18 cellular contexts compared by ENCODE assay signal in the genomic region with DNA sequence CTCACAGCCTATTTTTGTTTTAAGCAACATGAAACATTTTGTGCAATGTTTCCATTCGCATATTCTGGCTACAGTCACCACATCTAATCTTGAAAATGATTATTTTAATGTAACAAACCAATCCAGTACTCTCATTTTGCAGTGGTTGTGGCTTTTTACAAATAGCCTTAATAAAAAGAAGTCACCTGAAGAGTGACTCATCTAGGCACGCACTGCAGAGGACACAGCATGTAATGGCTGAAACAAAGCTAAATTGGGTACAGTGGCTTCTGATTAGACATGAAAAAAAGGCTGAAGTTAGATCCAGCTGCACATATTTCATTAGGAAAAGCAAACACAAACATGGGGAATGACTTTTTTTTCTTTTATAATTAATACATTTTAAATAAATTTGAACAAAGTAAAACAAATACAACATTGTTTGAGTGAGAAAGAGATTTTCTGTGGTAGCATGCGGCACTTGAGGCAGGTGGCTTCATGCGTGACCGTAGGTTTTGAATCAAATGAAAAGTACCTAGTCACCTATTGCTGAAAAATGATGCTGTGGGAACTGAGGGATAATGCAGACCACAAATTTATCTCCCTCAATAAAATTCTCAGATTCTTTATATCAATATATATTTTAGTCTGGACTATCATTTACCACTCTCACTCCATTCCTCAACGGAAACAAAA.
DNase-seq lines count a peak whose midpoint lies in the region; ATAC-seq, FAIRE-seq and TF ChIP-seq lines count a peak whose summit lies in the region.
"Had no signal": no experiment of that assay in that cellular context is flagged by ENCODE, and none has a peak within 500 bp of the region (broad histone marks: within the 10 kb centered on the region; RNA-seq: fewer than 3 reads in every experiment).

No MANE protein-coding gene starts in this region.

- TF ChIP-seq CTCF in A549 (IDR thresholded peaks at IDR 0.05) (no peak), omental fat pad (IDR thresholded peaks at IDR 0.05) (no peak), type B pancreatic cell (conservative IDR thresholded peaks at IDR 0.05) (no peak)

- H3K9me3 Mint-ChIP-seq in type B pancreatic cell, result no peaks in the 10 kb centered on the region
- H3K9me3 Mint-ChIP-seq in activated T-cell treated with anti-CD3 and anti-CD28 coated beads, Interleukin-2, amount 50 U/mL, for 4 hours, result no peaks in the 10 kb centered on the region
- no peaks in the 10 kb centered on the region for H3K9me3 Mint-ChIP-seq in activated CD4-positive, alpha-beta T cell treated with anti-CD3 and anti-CD28 coated beads for 36 hours (ENCODE audit: low read depth)
- H3K9me3 Mint-ChIP-seq: activated naive CD4-positive, alpha-beta T cell treated with anti-CD3 and anti-CD28 coated beads, Interleukin-2, amount 50 U/mL, for 72 hours; endodermal cell had no signal

- no peak for TF ChIP-seq EP300 in A549 (IDR thresholded peaks at IDR 0.05)

- intact Hi-C loops in activated CD4-positive, alpha-beta T cell treated with anti-CD3 and anti-CD28 coated beads for 36 hours (cut with DNase I, micrococcal nuclease), result no loop called here

- no peaks in the 10 kb centered on the region for H3K4me1 ChIP-seq in A549
- H3K4me1 ChIP-seq: Caco-2, gastroesophageal sphincter, SJSA1 had no signal

- no peaks in the 10 kb centered on the region for H3K27me3 Mint-ChIP-seq in type B pancreatic cell
- H3K27me3 Mint-ChIP-seq in activated T-cell treated with anti-CD3 and anti-CD28 coated beads, Interleukin-2, amount 50 U/mL, for 4 hours (ENCODE audit: low read depth), result no peaks in the 10 kb centered on the region
- no peaks in the 10 kb centered on the region for H3K27me3 Mint-ChIP-seq in activated CD4-positive, alpha-beta T cell treated with anti-CD3 and anti-CD28 coated beads for 36 hours

- no peaks in the 10 kb centered on the region for H3K36me3 Mint-ChIP-seq in type B pancreatic cell
- no peaks in the 10 kb centered on the region for H3K36me3 Mint-ChIP-seq in activated T-cell treated with anti-CD3 and anti-CD28 coated beads, Interleukin-2, amount 50 U/mL, for 4 hours (ENCODE audit: insufficient read depth)
- no peaks in the 10 kb centered on the region for H3K36me3 Mint-ChIP-seq in activated CD4-positive, alpha-beta T cell treated with anti-CD3 and anti-CD28 coated beads for 36 hours (ENCODE audit: low read depth)
- H3K36me3 Mint-ChIP-seq: activated naive CD4-positive, alpha-beta T cell treated with anti-CD3 and anti-CD28 coated beads, Interleukin-2, amount 50 U/mL, for 72 hours had no signal

- H3K27ac Mint-ChIP-seq in type B pancreatic cell, result no peak overlapping the region
- H3K27ac Mint-ChIP-seq in activated CD4-positive, alpha-beta T cell treated with anti-CD3 and anti-CD28 coated beads for 36 hours, result no peak overlapping the region
- H3K27ac Mint-ChIP-seq: activated naive CD4-positive, alpha-beta T cell treated with anti-CD3 and anti-CD28 coated beads, Interleukin-2, amount 50 U/mL, for 72 hours; endodermal cell had no signal

- H3K4me3 Mint-ChIP-seq in type B pancreatic cell, result no peak overlapping the region
- H3K4me3 Mint-ChIP-seq in activated T-cell treated with anti-CD3 and anti-CD28 coated beads, Interleukin-2, amount 50 U/mL, for 4 hours, result no peak overlapping the region
- no peak overlapping the region for H3K4me3 Mint-ChIP-seq in activated CD4-positive, alpha-beta T cell treated with anti-CD3 and anti-CD28 coated beads for 36 hours
- H3K4me3 Mint-ChIP-seq: endodermal cell had no signal

- no peaks in the 10 kb centered on the region for H3K9me3 ChIP-seq in A549
- H3K9me3 ChIP-seq: Caco-2, gastroesophageal sphincter, SJSA1 had no signal

- FAIRE-seq in A549 (lab: Jason Lieb, UNC), result peak; percentile 77
- FAIRE-seq: TTC549 had no signal

- CTCF ChIA-PET in A549 (lab: Yijun Ruan, JAX), result no interaction called here
- CTCF ChIA-PET in activated CD4-positive, alpha-beta T cell treated with anti-CD3 and anti-CD28 coated beads for 36 hours (lab: Charles Lee), result interaction anchor here (1.0 kb wide), 1 partner anchor 9 kb away, joined by 3 read pairs; no protein-coding TSS in a partner anchor

- H3K4me2 ChIP-seq in A549, result no peak overlapping the region

- ATAC-seq in A549 (no peak), GM19395 (IDR thresholded peaks at IDR 0.05; ENCODE audit: unreplicated experiment) (peak; percentile 79), HG02678 (IDR thresholded peaks at IDR 0.05; ENCODE audit: unreplicated experiment) (peak; percentile 68), HG03439 (IDR thresholded peaks at IDR 0.05; ENCODE audit: unreplicated experiment) (peak; percentile 81), omental fat pad (ENCODE audit: low FRiP score) (no peak)
- ATAC-seq in activated T-cell treated with anti-CD3 and anti-CD28 coated beads, Interleukin-2, amount 50 U/mL, for 4 hours, result no peak
- no peak for ATAC-seq in activated CD4-positive, alpha-beta T cell treated with anti-CD3 and anti-CD28 coated beads for 36 hours
- ATAC-seq: activated naive CD4-positive, alpha-beta T cell treated with anti-CD3 and anti-CD28 coated beads, Interleukin-2, amount 50 U/mL, for 72 hours; gastroesophageal sphincter had no signal

- no peak overlapping the region for H3K27ac ChIP-seq in A549
- H3K27ac ChIP-seq: gastroesophageal sphincter, SJSA1 had no signal

- DNase-seq in A549 (ENCODE audit: low read depth in 1 of 2, low spot score in 1 of 2) (no peak), omental fat pad (ENCODE audit: low spot score) (no peak), type B pancreatic cell (ENCODE audit: extremely low spot score, unreplicated experiment) (no peak)
- no peak for DNase-seq in activated T-cell treated with anti-CD3 and anti-CD28 coated beads, Interleukin-2, amount 50 U/mL, for 4 hours
- no peak for DNase-seq in activated CD4-positive, alpha-beta T cell treated with anti-CD3 and anti-CD28 coated beads for 36 hours
- DNase-seq: Caco-2; endodermal cell; KG1; NCI-H2029; NK-92 treated with Interleukin-12 subunit alpha and Interleukin-12 subunit beta, amount 100 ng/mL, for 24 hours; stimulated activated CD4-positive, alpha-beta T cell treated with anti-CD3 and anti-CD28 coated beads, Interleukin-15, amount 100 ng/mL, for 24 hours had no signal

- TF ChIP-seq RAD21 in A549 (conservative IDR thresholded peaks at IDR 0.05 in 1 of 2, IDR thresholded peaks at IDR 0.05 in 1 of 2), result no peak

- WGBS in A549 (ENCODE audit: missing lambda C conversion rate), result 47% methylated on average over 6 of the region's 6 CpGs

- POLR2A ChIA-PET in A549 (lab: Yijun Ruan, JAX), result no interaction called here
- POLR2A ChIA-PET in activated CD4-positive, alpha-beta T cell treated with anti-CD3 and anti-CD28 coated beads for 36 hours (lab: Charles Lee), result no interaction called here

- no peak for TF ChIP-seq POLR2A in A549 (IDR thresholded peaks at IDR 0.05; ENCODE audit: low read length)

- H3K4me1 Mint-ChIP-seq in type B pancreatic cell (ENCODE audit: unreplicated experiment), result no peaks in the 10 kb centered on the region
- no peaks in the 10 kb centered on the region for H3K4me1 Mint-ChIP-seq in activated T-cell treated with anti-CD3 and anti-CD28 coated beads, Interleukin-2, amount 50 U/mL, for 4 hours (ENCODE audit: low read depth)
- no peaks in the 10 kb centered on the region for H3K4me1 Mint-ChIP-seq in activated CD4-positive, alpha-beta T cell treated with anti-CD3 and anti-CD28 coated beads for 36 hours

- no peak overlapping the region for H3K4me3 ChIP-seq in A549
- H3K4me3 ChIP-seq: gastroesophageal sphincter, SJSA1 had no signal

TF ChIP-seq in A549, 52 proteins besides CTCF, POLR2A, EP300 and RAD21:
- no peak for TF ChIP-seq EHMT2 (IDR thresholded peaks at IDR 0.05; ENCODE audit: low read depth)
- TF ChIP-seq, protein P1, sequence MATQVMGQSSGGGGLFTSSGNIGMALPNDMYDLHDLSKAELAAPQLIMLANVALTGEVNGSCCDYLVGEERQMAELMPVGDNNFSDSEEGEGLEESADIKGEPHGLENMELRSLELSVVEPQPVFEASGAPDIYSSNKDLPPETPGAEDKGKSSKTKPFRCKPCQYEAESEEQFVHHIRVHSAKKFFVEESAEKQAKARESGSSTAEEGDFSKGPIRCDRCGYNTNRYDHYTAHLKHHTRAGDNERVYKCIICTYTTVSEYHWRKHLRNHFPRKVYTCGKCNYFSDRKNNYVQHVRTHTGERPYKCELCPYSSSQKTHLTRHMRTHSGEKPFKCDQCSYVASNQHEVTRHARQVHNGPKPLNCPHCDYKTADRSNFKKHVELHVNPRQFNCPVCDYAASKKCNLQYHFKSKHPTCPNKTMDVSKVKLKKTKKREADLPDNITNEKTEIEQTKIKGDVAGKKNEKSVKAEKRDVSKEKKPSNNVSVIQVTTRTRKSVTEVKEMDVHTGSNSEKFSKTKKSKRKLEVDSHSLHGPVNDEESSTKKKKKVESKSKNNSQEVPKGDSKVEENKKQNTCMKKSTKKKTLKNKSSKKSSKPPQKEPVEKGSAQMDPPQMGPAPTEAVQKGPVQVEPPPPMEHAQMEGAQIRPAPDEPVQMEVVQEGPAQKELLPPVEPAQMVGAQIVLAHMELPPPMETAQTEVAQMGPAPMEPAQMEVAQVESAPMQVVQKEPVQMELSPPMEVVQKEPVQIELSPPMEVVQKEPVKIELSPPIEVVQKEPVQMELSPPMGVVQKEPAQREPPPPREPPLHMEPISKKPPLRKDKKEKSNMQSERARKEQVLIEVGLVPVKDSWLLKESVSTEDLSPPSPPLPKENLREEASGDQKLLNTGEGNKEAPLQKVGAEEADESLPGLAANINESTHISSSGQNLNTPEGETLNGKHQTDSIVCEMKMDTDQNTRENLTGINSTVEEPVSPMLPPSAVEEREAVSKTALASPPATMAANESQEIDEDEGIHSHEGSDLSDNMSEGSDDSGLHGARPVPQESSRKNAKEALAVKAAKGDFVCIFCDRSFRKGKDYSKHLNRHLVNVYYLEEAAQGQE (IDR thresholded peaks at IDR 0.05), result no peak

Comparison
In these comparisons a context has a peak if more than half of its experiments do, and no peak if none do; other contexts are left out.
1. ATAC-seq: peak in GM19395 (single experiment), HG02678 (single experiment) and HG03439 (single experiment); none in A549 (0 of 2), omental fat pad (single experiment), activated T-cell treated with anti-CD3 and anti-CD28 coated beads, Interleukin-2, amount 50 U/mL, for 4 hours (0 of 2) and activated CD4-positive, alpha-beta T cell treated with anti-CD3 and anti-CD28 coated beads for 36 hours (single experiment).